Comparison of ENCODE assay signal across 29 cellular contexts in the genomic region with DNA sequence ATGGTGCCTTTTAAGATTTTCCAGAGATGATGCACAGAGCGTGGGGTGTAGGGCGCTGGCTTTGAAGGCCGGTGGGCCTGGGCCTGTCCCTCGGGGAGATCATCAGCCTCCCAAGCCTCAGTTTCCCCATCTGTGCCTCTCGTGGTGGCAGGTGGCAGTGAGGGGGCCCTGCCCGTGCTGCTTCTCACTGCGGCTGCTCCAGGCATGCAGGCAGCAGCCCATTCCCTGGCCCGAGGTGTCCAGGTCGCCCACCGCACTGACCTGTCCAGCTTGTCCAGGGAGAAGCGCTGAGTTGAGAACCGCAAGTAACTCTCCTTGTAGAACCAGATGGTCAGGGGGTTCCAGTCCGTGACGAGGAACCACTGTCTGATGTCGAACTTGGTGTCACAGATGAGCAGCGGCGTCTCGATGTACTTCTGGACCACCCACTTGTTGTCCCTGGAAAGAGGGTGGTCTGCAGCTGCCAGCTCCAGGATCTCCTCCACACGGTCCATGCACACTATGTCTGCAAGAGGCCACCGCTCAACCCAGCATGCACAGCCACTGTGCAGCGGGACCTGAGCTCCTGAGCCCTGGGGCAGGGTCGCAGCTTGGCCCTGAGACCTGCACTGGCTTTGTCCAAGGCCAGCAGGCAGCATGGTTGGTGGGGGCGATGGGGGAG. TPM values are rescaled to one million over a fixed set of nuclear protein-coding genes. Genes with fewer than 3 reads are reported as not detected.
"Had no signal": no experiment of that assay in that cellular context is flagged by ENCODE, and none has a peak within 500 bp of the region (broad histone marks: within the 10 kb centered on the region; RNA-seq: fewer than 3 reads in every experiment).

No MANE protein-coding gene starts in this region.

- H3K9me3 ChIP-seq: esophagus squamous epithelium, pancreas, thoracic aorta, uterus had no signal

- H3K27me3 ChIP-seq: pancreas had no signal

- H3K36me3 ChIP-seq: breast epithelium, esophagus squamous epithelium, pancreas, thoracic aorta, uterus had no signal

- H3K27ac ChIP-seq: breast epithelium, epithelial cell of prostate, esophagus squamous epithelium, pancreas, thoracic aorta, uterus, VCaP had no signal

- FAIRE-seq: pancreas, TTC549 had no signal

- DNase-seq: activated CD4-positive, alpha-beta T cell treated with anti-CD3 and anti-CD28 coated beads for 4 hours; activated CD4-positive, alpha-beta T cell treated with anti-CD3 and anti-CD28 coated beads, Interleukin-2, amount 50 U/mL, for 4 hours; activated CD8-positive, alpha-beta memory T cell treated with anti-CD3 and anti-CD28 coated beads for 24 hours; activated gamma-delta T cell; activated naive CD4-positive, alpha-beta T cell treated with anti-CD3 and anti-CD28 coated beads, Interleukin-2, amount 50 U/mL, for 16 hours; amniotic stem cell; central memory CD4-positive, alpha-beta T cell; effector CD4-positive, alpha-beta T cell; esophagus squamous epithelium; foreskin melanocyte; naive B cell; right cardiac atrium; stimulated activated CD4-positive, alpha-beta T cell treated with anti-CD3 and anti-CD28 coated beads, Interleukin-12 subunit alpha, Interleukin-12 subunit beta, amount 100 ng/mL, for 4 hours; stimulated activated CD4-positive, alpha-beta T cell treated with anti-CD3 and anti-CD28 coated beads, Interleukin-4, amount 100 ng/mL, for 1 hour; T-helper 9 cell; trophoblast cell; uterus had no signal

- H3K4me1 ChIP-seq: breast epithelium, pancreas had no signal

- H3K4me3 ChIP-seq: breast epithelium, esophagus squamous epithelium, pancreas, thoracic aorta, uterus had no signal

RNA-seq across cellular contexts. Expression of a gene that starts 20.5 kb away (rescaled TPM):
- total RNA-seq: breast epithelium; esophagus squamous epithelium; glomerular endothelial cell; pancreas; skeletal muscle tissue; subcutaneous adipose tissue; T-helper 1 cell treated with Interleukin-12 subunit alpha and Interleukin-12 subunit beta and Interleukin-4 antibody, amounts not matched to agents 30 ng/mL and 1 ng/mL, for 36 hours; thoracic aorta had no signal
- polyA plus RNA-seq: liver, pancreas, right cardiac atrium had no signal

RNA-seq across cellular contexts. Expression of a gene that starts 25.0 kb away (rescaled TPM):
- total RNA-seq: breast epithelium; esophagus squamous epithelium; glomerular endothelial cell; liver; pancreas; pulmonary artery endothelial cell; right cardiac atrium; skeletal muscle tissue; subcutaneous adipose tissue; T-helper 1 cell treated with Interleukin-12 subunit alpha and Interleukin-12 subunit beta and Interleukin-4 antibody, amounts not matched to agents 30 ng/mL and 1 ng/mL, for 36 hours; thoracic aorta; uterus had no signal
- polyA plus RNA-seq: liver, pancreas, right cardiac atrium had no signal

RNA-seq across cellular contexts. Expression of a gene that starts 52.2 kb away (rescaled TPM):
- total RNA-seq: glomerular endothelial cell, pulmonary artery endothelial cell had no signal

RNA-seq across cellular contexts. Expression of a gene that starts 56.7 kb away (rescaled TPM):
- total RNA-seq: T-helper 1 cell treated with Interleukin-12 subunit alpha and Interleukin-12 subunit beta and Interleukin-4 antibody, amounts not matched to agents 30 ng/mL and 1 ng/mL, for 36 hours had no signal
